8 cellular contexts compared by ENCODE assay signal in genomic region chr17:30969989-30970680, GRCh38. TPM values are rescaled to one million over a fixed set of nuclear protein-coding genes. Genes with fewer than 3 reads are reported as not detected.
DNase-seq lines count a peak whose midpoint lies in the region; ATAC-seq, FAIRE-seq and TF ChIP-seq lines count a peak whose summit lies in the region.

No MANE protein-coding gene starts in this region.

- no peak overlapping the region for H3K27ac Mint-ChIP-seq in Caco-2 (ENCODE audit: unreplicated experiment)

- H3K9me3 Mint-ChIP-seq in Caco-2 (ENCODE audit: unreplicated experiment), result peaks cover 18% of the 10 kb centered on the region

- TF ChIP-seq RAD21 in liver (IDR thresholded peaks at IDR 0.05), result peak in 1 of 2 donors; percentile 74
- no peak for TF ChIP-seq RAD21 in HepG2 (CRISPR knock-in tag; IDR thresholded peaks at IDR 0.05)

- no peak overlapping the region for H3K4me3 Mint-ChIP-seq in Caco-2 (ENCODE audit: unreplicated experiment)

- H3K4me1 ChIP-seq in liver (ENCODE audit: control insufficient read depth in 4 of 4, insufficient read depth in 4 of 4, low read length in 3 of 4), result no peaks in the 10 kb centered on the region
- peaks cover 12% of the 10 kb centered on the region; the same call in 1 of the 2 replicates for H3K4me1 ChIP-seq in HepG2 (ENCODE audit: insufficient read depth, low read length)
- no peaks in the 10 kb centered on the region for H3K4me1 ChIP-seq in SJCRH30
- H3K4me1 ChIP-seq in ectodermal cell (ENCODE audit: control insufficient read depth, insufficient read depth, low read length), result no peaks in the 10 kb centered on the region
- H3K4me1 ChIP-seq in mononuclear cell (ENCODE audit: insufficient read depth, low read length), result peaks cover 58% of the 10 kb centered on the region
- peaks cover 14% of the 10 kb centered on the region for H3K4me1 ChIP-seq in vagina
- H3K4me1 ChIP-seq in Caco-2, result no peaks in the 10 kb centered on the region

- POLR2A ChIA-PET in HepG2 (lab: Yijun Ruan, JAX) (no interaction called here), Caco-2 (lab: Charles Lee) (no interaction called here)

- no peak overlapping the region for H3K4me2 ChIP-seq in HepG2 (ENCODE audit: low read depth, low read length)

- no peak for FAIRE-seq in HepG2 (lab: Jason Lieb, UNC)

- no peaks in the 10 kb centered on the region for H3K27me3 Mint-ChIP-seq in Caco-2 (ENCODE audit: insufficient read depth, unreplicated experiment)

- TF ChIP-seq EP300 in HepG2 (IDR thresholded peaks at IDR 0.05; ENCODE audit: low read depth in 2 of 2, low read length in 2 of 2) (no peak), HepG2 (CRISPR knock-in tag; IDR thresholded peaks at IDR 0.05; ENCODE audit: borderline replicate concordance) (no peak)

- no peak overlapping the region for H2AFZ ChIP-seq in HepG2 (ENCODE audit: low read length)

- no peaks in the 10 kb centered on the region for H3K36me3 ChIP-seq in liver (ENCODE audit: control insufficient read depth in 4 of 4, insufficient read depth in 3 of 4, low read depth in 1 of 4, low read length in 3 of 4)
- no peaks in the 10 kb centered on the region for H3K36me3 ChIP-seq in HepG2 (replicated peaks in 1 of 2; ENCODE audit: control insufficient read depth in 1 of 2, insufficient read depth in 2 of 2, low read length in 2 of 2)
- H3K36me3 ChIP-seq in SJCRH30, result no peaks in the 10 kb centered on the region
- H3K36me3 ChIP-seq in ectodermal cell (ENCODE audit: control insufficient read depth, insufficient read depth, low read length), result no peaks in the 10 kb centered on the region
- H3K36me3 ChIP-seq in vagina, result no peaks in the 10 kb centered on the region
- H3K36me3 ChIP-seq in Caco-2 (ENCODE audit: control insufficient read depth, insufficient read depth, low read length), result no peaks in the 10 kb centered on the region

- DNase-seq in HepG2 (ENCODE audit: low spot score), result no peak
- DNase-seq in SJCRH30, result no peak
- DNase-seq in vagina (ENCODE audit: extremely low spot score in 2 of 2), result no peak
- DNase-seq in mucosa of gallbladder (ENCODE audit: low spot score), result no peak
- no peak for DNase-seq in Caco-2

- H3K27me3 ChIP-seq in liver (ENCODE audit: control insufficient read depth in 4 of 4, insufficient read depth in 4 of 4, low read length in 3 of 4), result no peaks in the 10 kb centered on the region
- no peaks in the 10 kb centered on the region; a peak in 1 of 5 replicates for H3K27me3 ChIP-seq in HepG2 (ENCODE audit: control insufficient read depth in 1 of 2, insufficient read depth in 2 of 2, low read length in 2 of 2)
- no peaks in the 10 kb centered on the region for H3K27me3 ChIP-seq in SJCRH30
- no peaks in the 10 kb centered on the region for H3K27me3 ChIP-seq in ectodermal cell (ENCODE audit: control insufficient read depth, insufficient read depth, low read length, poor library complexity, severe bottlenecking)
- H3K27me3 ChIP-seq in mononuclear cell (ENCODE audit: insufficient read depth, low read length), result no peaks in the 10 kb centered on the region
- no peaks in the 10 kb centered on the region for H3K27me3 ChIP-seq in vagina
- no peaks in the 10 kb centered on the region for H3K27me3 ChIP-seq in Caco-2 (replicated peaks; ENCODE audit: control insufficient read depth, insufficient read depth, low read length)

- no peaks in the 10 kb centered on the region for H3K4me1 Mint-ChIP-seq in Caco-2 (ENCODE audit: low read depth, unreplicated experiment)

- in situ Hi-C loops in HepG2 (cut with HindIII; ENCODE audit: extremely low pct_ligation_motif_present, low pct_unique_long_range_greater_than_20kb), result no loop called here

- TF ChIP-seq CTCF in liver (IDR thresholded peaks at IDR 0.05; ENCODE audit: low read depth, low read length, missing input control) (no peak), HepG2 (CRISPR knock-in tag; IDR thresholded peaks at IDR 0.05) (no peak), vagina (IDR thresholded peaks at IDR 0.05) (no peak), Caco-2 (IDR thresholded peaks at IDR 0.05; ENCODE audit: insufficient read depth in 1 of 2, low read depth in 1 of 2, low read length in 1 of 2, severe bottlenecking in 1 of 2, unreplicated experiment in 1 of 2) (no peak)

- intact Hi-C loops in HepG2 (cut with micrococcal nuclease; ENCODE audit: unreplicated experiment) (no loop called here), vagina (cut with DNase I) (loop anchor here (2.0 kb wide), 1 partner anchor 63 kb away; the partner anchor contains the start of gene TEFM), Caco-2 (cut with micrococcal nuclease; ENCODE audit: unreplicated experiment) (no loop called here)

- H3K9me3 ChIP-seq in liver (ENCODE audit: control insufficient read depth in 4 of 4, low read length in 3 of 4) (peaks cover 0 to 2% (median 0%) of the 10 kb centered on the region in 4 donors), HepG2 (ENCODE audit: low read length) (no peaks in the 10 kb centered on the region), SJCRH30 (replicated peaks) (no peaks in the 10 kb centered on the region), ectodermal cell (ENCODE audit: control insufficient read depth, low read length) (no peaks in the 10 kb centered on the region), mononuclear cell (ENCODE audit: low read depth, low read length) (no peaks in the 10 kb centered on the region), vagina (no peaks in the 10 kb centered on the region), Caco-2 (no peaks in the 10 kb centered on the region)

- 33% methylated on average over 23 of the region's 23 CpGs for WGBS in liver
- WGBS in HepG2 (ENCODE audit: low lambda C conversion rate), result 65% methylated on average over 23 of the region's 23 CpGs
- 19 to 22% methylated on average over 23 of the region's 23 CpGs for WGBS in ectodermal cell, 2 experiments

- peak overlapping the region; percentile 44 to 63 (median 59) for H3K4me3 ChIP-seq in liver (ENCODE audit: low read depth in 1 of 3, low read length in 3 of 3)
- H3K4me3 ChIP-seq in HepG2 (replicated peaks in 1 of 3; ENCODE audit: insufficient read depth in 1 of 3, low read depth in 2 of 3, low read length in 3 of 3), result no peak overlapping the region
- H3K4me3 ChIP-seq in SJCRH30, result peak overlapping the region; percentile 58
- H3K4me3 ChIP-seq in ectodermal cell (ENCODE audit: insufficient read depth, low read depth, low read length), result peak overlapping the region; percentile 55
- peak overlapping the region; percentile 64 for H3K4me3 ChIP-seq in mononuclear cell (ENCODE audit: low read length)
- H3K4me3 ChIP-seq in vagina, result peak overlapping the region; percentile 72 to 80
- H3K4me3 ChIP-seq in Caco-2 (ENCODE audit: low read depth, low read length), result no peak overlapping the region

- TF ChIP-seq POLR2A in HepG2 (IDR thresholded peaks at IDR 0.05; ENCODE audit: insufficient read depth in 1 of 2, low read depth in 2 of 2, low read length in 2 of 2), result no peak
- no peak for TF ChIP-seq POLR2A in vagina (IDR thresholded peaks at IDR 0.05)

- H3K9ac ChIP-seq in liver (ENCODE audit: low read depth in 1 of 2, low read length in 2 of 2) (peak overlapping the region; percentile 4 to 33), HepG2 (ENCODE audit: insufficient read depth, low read depth, low read length) (no peak overlapping the region)

- no peak for ATAC-seq in HepG2

- peak overlapping the region; percentile 85 to 96 for H3K27ac ChIP-seq in liver (ENCODE audit: low read depth in 1 of 2, low read length in 2 of 2)
- no peak overlapping the region for H3K27ac ChIP-seq in HepG2 (ENCODE audit: extremely low read length, insufficient read depth, low read length)
- H3K27ac ChIP-seq in SJCRH30, result peak overlapping the region; percentile 32; the same call in 1 of the 2 replicates
- H3K27ac ChIP-seq in ectodermal cell (ENCODE audit: insufficient read depth, low read depth, low read length, poor library complexity, severe bottlenecking), result peak overlapping the region; percentile 81
- H3K27ac ChIP-seq in vagina, result peak overlapping the region; percentile 97

- BruUV-seq in HepG2 (replicated peaks; lab: Mats Ljungman, UMichigan) (no TSS peak), Caco-2 (replicated peaks; lab: Mats Ljungman, UMichigan) (no TSS peak)

- no peaks in the 10 kb centered on the region for H3K79me2 ChIP-seq in HepG2 (ENCODE audit: insufficient read depth, low read length)

- no peaks in the 10 kb centered on the region for H4K20me1 ChIP-seq in HepG2 (ENCODE audit: insufficient read depth, low read length)

- CTCF ChIA-PET in HepG2 (lab: Yijun Ruan, JAX; ENCODE audit: low intra/inter-chr PET ratio, low total read pairs), result no interaction called here
- CTCF ChIA-PET in Caco-2 (lab: Charles Lee), result no interaction called here

- peaks cover 4% of the 10 kb centered on the region for H3K36me3 Mint-ChIP-seq in Caco-2 (ENCODE audit: insufficient read depth, unreplicated experiment)

RNA-seq across cellular contexts. Expression of gene RNF135, which starts 0.7 kb away (rescaled TPM):
- 1 to 10 TPM; 4.0 to 5.5 TPM for total RNA-seq in liver
- polyA plus RNA-seq in liver, result 1 to 10 TPM; 3.4 to 3.5 TPM
- not detected in 2 replicates for total RNA-seq in HepG2 (2016; rRNA removed; fragmentation: Illumina TruSeq; extraction: Trizol)
- total RNA-seq in HepG2 (2016; cell fraction: cytosol; rRNA removed; fragmentation: Illumina TruSeq; extraction: Trizol; ENCODE audit: low read depth), result not detected in 2 replicates
- total RNA-seq in HepG2 (2016; cell fraction: insoluble cytoplasmic fraction; rRNA removed; fragmentation: Illumina TruSeq; extraction: Trizol), result not detected in 2 replicates
- total RNA-seq in HepG2 (2016; cell fraction: membrane; rRNA removed; fragmentation: Illumina TruSeq; extraction: Trizol), result not detected in 2 replicates
- not detected in 2 replicates for total RNA-seq in HepG2 (2016; cell fraction: nucleus; rRNA removed; fragmentation: Illumina TruSeq; extraction: Trizol)
- polyA plus RNA-seq in HepG2 (2011; rRNA removed), result not detected in 2 replicates
- not detected in 2 replicates for polyA plus RNA-seq in HepG2 (2011; cell fraction: cytosol; rRNA removed)
- polyA plus RNA-seq in HepG2 (2011; cell fraction: nucleus; rRNA removed), result not detected in 2 replicates
- not detected in 2 replicates for polyA plus RNA-seq in HepG2 (2012)
- polyA plus RNA-seq in HepG2 (2016; cell fraction: cytosol; fragmentation: Illumina TruSeq; extraction: Trizol; ENCODE audit: low read depth), result not detected in 2 replicates
- polyA plus RNA-seq in HepG2 (2016; cell fraction: insoluble cytoplasmic fraction; fragmentation: Illumina TruSeq; extraction: Trizol; ENCODE audit: low read depth), result not detected in 2 replicates
- not detected in 2 replicates for polyA plus RNA-seq in HepG2 (2016; cell fraction: membrane; fragmentation: Illumina TruSeq; extraction: Trizol; ENCODE audit: low read depth)
- polyA plus RNA-seq in HepG2 (2016; cell fraction: nucleus; fragmentation: Illumina TruSeq; extraction: Trizol; ENCODE audit: insufficient read depth, low read depth), result not detected in 2 replicates
- 6.9 TPM in 1 of 2 replicates, not detected in the other for polyA minus RNA-seq in HepG2 (2011; rRNA and poly(A)+ RNA removed; ENCODE audit: low replicate concordance)
- polyA minus RNA-seq in HepG2 (2011; cell fraction: cytosol; rRNA and poly(A)+ RNA removed), result 0.53 TPM in 1 of 2 replicates, not detected in the other
- polyA minus RNA-seq in HepG2 (2011; cell fraction: nucleus; rRNA and poly(A)+ RNA removed), result not detected in 2 replicates
- 1.0 and 1.1 TPM in 2 replicates for total RNA-seq in SJCRH30 (2014; rRNA removed; shearing (Covaris generic))
- 15.0 TPM for polyA plus RNA-seq in ectodermal cell (2013, experiment 1 of 4)
- polyA plus RNA-seq in ectodermal cell (2013, experiment 2 of 4), result 11.6 TPM
- 11.2 TPM for polyA plus RNA-seq in ectodermal cell (2013, experiment 3 of 4)
- 13.1 TPM for polyA plus RNA-seq in ectodermal cell (2013, experiment 4 of 4)
- 14.1 TPM for total RNA-seq in mononuclear cell
- total RNA-seq in vagina, result 21.1 TPM
- 22.3 TPM for total RNA-seq in mucosa of gallbladder
- total RNA-seq in Caco-2 (2022), result 0.64 TPM in 1 of 2 replicates, not detected in the other

RNA-seq across cellular contexts. Expression of gene ADAP2, which starts 48.4 kb away (rescaled TPM):
- total RNA-seq in liver, result 10 to 100 TPM; 18.4 to 18.6 TPM
- 1 to 10 TPM; 5.2 to 5.4 TPM for polyA plus RNA-seq in liver
- 0.51 and 0.73 TPM in 2 replicates for total RNA-seq in HepG2 (2016; rRNA removed; fragmentation: Illumina TruSeq; extraction: Trizol)
- total RNA-seq in HepG2 (2016; cell fraction: cytosol; rRNA removed; fragmentation: Illumina TruSeq; extraction: Trizol; ENCODE audit: low read depth), result 1.2 and 2.3 TPM in 2 replicates
- total RNA-seq in HepG2 (2016; cell fraction: insoluble cytoplasmic fraction; rRNA removed; fragmentation: Illumina TruSeq; extraction: Trizol), result 0.52 and 0.56 TPM in 2 replicates
- 1.8 and 2.1 TPM in 2 replicates for total RNA-seq in HepG2 (2016; cell fraction: membrane; rRNA removed; fragmentation: Illumina TruSeq; extraction: Trizol)
- total RNA-seq in HepG2 (2016; cell fraction: nucleus; rRNA removed; fragmentation: Illumina TruSeq; extraction: Trizol), result 0.28 and 0.34 TPM in 2 replicates
- polyA plus RNA-seq in HepG2 (2011; rRNA removed), result 0.39 and 0.70 TPM in 2 replicates
- polyA plus RNA-seq in HepG2 (2011; cell fraction: cytosol; rRNA removed), result 0.67 and 0.79 TPM in 2 replicates
- polyA plus RNA-seq in HepG2 (2011; cell fraction: nucleus; rRNA removed), result 0.45 and 0.74 TPM in 2 replicates
- polyA plus RNA-seq in HepG2 (2012), result 0.40 and 1.1 TPM in 2 replicates
- polyA plus RNA-seq in HepG2 (2016; cell fraction: cytosol; fragmentation: Illumina TruSeq; extraction: Trizol; ENCODE audit: low read depth), result 0.47 and 0.58 TPM in 2 replicates
- 0.70 and 0.76 TPM in 2 replicates for polyA plus RNA-seq in HepG2 (2016; cell fraction: insoluble cytoplasmic fraction; fragmentation: Illumina TruSeq; extraction: Trizol; ENCODE audit: low read depth)
- 1.3 and 1.4 TPM in 2 replicates for polyA plus RNA-seq in HepG2 (2016; cell fraction: membrane; fragmentation: Illumina TruSeq; extraction: Trizol; ENCODE audit: low read depth)
- polyA plus RNA-seq in HepG2 (2016; cell fraction: nucleus; fragmentation: Illumina TruSeq; extraction: Trizol; ENCODE audit: insufficient read depth, low read depth), result 0.20 and 2.6 TPM in 2 replicates
- polyA minus RNA-seq in HepG2 (2011; rRNA and poly(A)+ RNA removed; ENCODE audit: low replicate concordance), result 0.84 and 1.4 TPM in 2 replicates
- 0.53 and 1.4 TPM in 2 replicates for polyA minus RNA-seq in HepG2 (2011; cell fraction: cytosol; rRNA and poly(A)+ RNA removed)
- 0.87 and 1.2 TPM in 2 replicates for polyA minus RNA-seq in HepG2 (2011; cell fraction: nucleus; rRNA and poly(A)+ RNA removed)
- total RNA-seq in SJCRH30 (2014; rRNA removed; shearing (Covaris generic)), result 0.30 TPM in 1 of 2 replicates, not detected in the other
- polyA plus RNA-seq in ectodermal cell (2013, experiment 1 of 4), result 3.0 TPM
- polyA plus RNA-seq in ectodermal cell (2013, experiment 2 of 4), result 1.3 TPM
- 0.53 TPM for polyA plus RNA-seq in ectodermal cell (2013, experiment 3 of 4)
- 0.65 TPM for polyA plus RNA-seq in ectodermal cell (2013, experiment 4 of 4)
- 20.8 TPM for total RNA-seq in mononuclear cell
- total RNA-seq in vagina, result 14.0 TPM
- 21.7 TPM for total RNA-seq in mucosa of gallbladder
- 1.8 and 3.1 TPM in 2 replicates for total RNA-seq in Caco-2 (2022)

Comparison
In these comparisons a context has a peak if more than half of its experiments do, and no peak if none do; other contexts are left out.
1. H3K4me3 ChIP-seq: peak in liver (3 of 3), SJCRH30 (single experiment), ectodermal cell (single experiment), mononuclear cell (single experiment) and vagina (2 of 2); none in HepG2 (0 of 3) and Caco-2 (single experiment).